ENCODE assay signal across 1 cellular context in genomic region chr2:9842487-9843228, GRCh38.
TF ChIP-seq lines count a peak whose summit lies in the region.

No MANE protein-coding gene starts in this region.

TF ChIP-seq in GM23338, 12 proteins besides CTCF, POLR2A, EP300 and RAD21 (continued from another document):
- TF ChIP-seq, protein P1, sequence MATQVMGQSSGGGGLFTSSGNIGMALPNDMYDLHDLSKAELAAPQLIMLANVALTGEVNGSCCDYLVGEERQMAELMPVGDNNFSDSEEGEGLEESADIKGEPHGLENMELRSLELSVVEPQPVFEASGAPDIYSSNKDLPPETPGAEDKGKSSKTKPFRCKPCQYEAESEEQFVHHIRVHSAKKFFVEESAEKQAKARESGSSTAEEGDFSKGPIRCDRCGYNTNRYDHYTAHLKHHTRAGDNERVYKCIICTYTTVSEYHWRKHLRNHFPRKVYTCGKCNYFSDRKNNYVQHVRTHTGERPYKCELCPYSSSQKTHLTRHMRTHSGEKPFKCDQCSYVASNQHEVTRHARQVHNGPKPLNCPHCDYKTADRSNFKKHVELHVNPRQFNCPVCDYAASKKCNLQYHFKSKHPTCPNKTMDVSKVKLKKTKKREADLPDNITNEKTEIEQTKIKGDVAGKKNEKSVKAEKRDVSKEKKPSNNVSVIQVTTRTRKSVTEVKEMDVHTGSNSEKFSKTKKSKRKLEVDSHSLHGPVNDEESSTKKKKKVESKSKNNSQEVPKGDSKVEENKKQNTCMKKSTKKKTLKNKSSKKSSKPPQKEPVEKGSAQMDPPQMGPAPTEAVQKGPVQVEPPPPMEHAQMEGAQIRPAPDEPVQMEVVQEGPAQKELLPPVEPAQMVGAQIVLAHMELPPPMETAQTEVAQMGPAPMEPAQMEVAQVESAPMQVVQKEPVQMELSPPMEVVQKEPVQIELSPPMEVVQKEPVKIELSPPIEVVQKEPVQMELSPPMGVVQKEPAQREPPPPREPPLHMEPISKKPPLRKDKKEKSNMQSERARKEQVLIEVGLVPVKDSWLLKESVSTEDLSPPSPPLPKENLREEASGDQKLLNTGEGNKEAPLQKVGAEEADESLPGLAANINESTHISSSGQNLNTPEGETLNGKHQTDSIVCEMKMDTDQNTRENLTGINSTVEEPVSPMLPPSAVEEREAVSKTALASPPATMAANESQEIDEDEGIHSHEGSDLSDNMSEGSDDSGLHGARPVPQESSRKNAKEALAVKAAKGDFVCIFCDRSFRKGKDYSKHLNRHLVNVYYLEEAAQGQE (IDR thresholded peaks at IDR 0.05; ENCODE audit: unreplicated experiment), result no peak
- TF ChIP-seq ZNF114 (CRISPR knock-in tag; IDR thresholded peaks at IDR 0.05), result no peak
